Comparison of ENCODE assay signal across 19 cellular contexts in genomic region chr9:124666642-124667041, GRCh38.
"Had no signal": no experiment of that assay in that cellular context is flagged by ENCODE, and none has a peak within 500 bp of the region (broad histone marks: within the 10 kb centered on the region; RNA-seq: fewer than 3 reads in every experiment).

No MANE protein-coding gene starts in this region.

- H3K4me1 ChIP-seq: esophagus squamous epithelium, right atrium auricular region, stomach had no signal

- H3K9me3 ChIP-seq: esophagus squamous epithelium, ovary, right atrium auricular region, stomach, thoracic aorta, transverse colon had no signal

- H3K9ac ChIP-seq: neural progenitor cell had no signal

- H3K4me3 Mint-ChIP-seq: dendritic cell treated with granulocyte-macrophage colony-stimulating factor and Interleukin-4, amounts not matched to agents 40 ng/mL and 50 ng/mL, for 4 days; effector memory CD8-positive, alpha-beta T cell; naive thymus-derived CD4-positive, alpha-beta T cell; neural progenitor cell had no signal

- H3K4me2 ChIP-seq: neural progenitor cell had no signal

- DNase-seq: cerebellar nuclear complex; effector memory CD8-positive, alpha-beta T cell; esophagus squamous epithelium; foreskin fibroblast; kidney; left cardiac atrium; mesendoderm; naive thymus-derived CD4-positive, alpha-beta T cell; nucleus accumbens; ovary; stimulated activated CD4-positive, alpha-beta T cell treated with anti-CD3 and anti-CD28 coated beads, Interleukin-4, amount 100 ng/mL, for 4 hours; stimulated activated naive CD4-positive, alpha-beta T cell; stomach; substantia nigra; transverse colon had no signal

- H3K4me3 ChIP-seq: esophagus squamous epithelium, neural progenitor cell, ovary, right atrium auricular region, stomach, thoracic aorta, transverse colon had no signal

- H3K27ac ChIP-seq: esophagus squamous epithelium, neural progenitor cell, ovary, right atrium auricular region, stomach, thoracic aorta, transverse colon had no signal

- H3K36me3 ChIP-seq: esophagus squamous epithelium, neural progenitor cell, ovary, right atrium auricular region, stomach, thoracic aorta, transverse colon had no signal

- H3K27me3 Mint-ChIP-seq: dendritic cell treated with granulocyte-macrophage colony-stimulating factor and Interleukin-4, amounts not matched to agents 40 ng/mL and 50 ng/mL, for 4 days had no signal

- H3K27ac Mint-ChIP-seq: dendritic cell treated with granulocyte-macrophage colony-stimulating factor and Interleukin-4, amounts not matched to agents 40 ng/mL and 50 ng/mL, for 4 days; effector memory CD8-positive, alpha-beta T cell; naive thymus-derived CD4-positive, alpha-beta T cell; neural progenitor cell had no signal

- ATAC-seq: effector memory CD8-positive, alpha-beta T cell; left cardiac atrium; naive thymus-derived CD4-positive, alpha-beta T cell had no signal

- H3K27me3 ChIP-seq: esophagus squamous epithelium, neural progenitor cell, ovary, right atrium auricular region, stomach, transverse colon had no signal

- H2AFZ ChIP-seq: neural progenitor cell had no signal

- H3K9me3 Mint-ChIP-seq: dendritic cell treated with granulocyte-macrophage colony-stimulating factor and Interleukin-4, amounts not matched to agents 40 ng/mL and 50 ng/mL, for 4 days; effector memory CD8-positive, alpha-beta T cell; naive thymus-derived CD4-positive, alpha-beta T cell; neural progenitor cell had no signal
